Comparison of ENCODE assay signal across 16 cellular contexts in genomic region chr17:77618731-77619130, GRCh38.
"Had no signal": no experiment of that assay in that cellular context is flagged by ENCODE, and none has a peak within 500 bp of the region (broad histone marks: within the 10 kb centered on the region; RNA-seq: fewer than 3 reads in every experiment).

No MANE protein-coding gene starts in this region.

- H3K36me3 Mint-ChIP-seq: activated CD8-positive, alpha-beta memory T cell treated with anti-CD3 and anti-CD28 coated beads, Interleukin-2, amount 10 ng/mL, durations not matched to agents 7 days and 5 days had no signal

- H3K9me3 Mint-ChIP-seq: activated T-cell treated with anti-CD3 and anti-CD28 coated beads, Interleukin-2, amount 50 U/mL, for 4 hours had no signal

- H3K27me3 ChIP-seq: adrenal gland, esophagus muscularis mucosa, hepatocyte, upper lobe of left lung had no signal

- H3K27ac ChIP-seq: adrenal gland, coronary artery, hepatocyte, left ventricle myocardium inferior, neutrophil, upper lobe of left lung had no signal

- H3K4me3 ChIP-seq: adrenal gland, coronary artery, esophagus muscularis mucosa, hepatocyte, left ventricle myocardium inferior, mucosa of descending colon, upper lobe of left lung had no signal

- H3K4me2 ChIP-seq: hepatocyte had no signal

- H3K27ac Mint-ChIP-seq: activated CD8-positive, alpha-beta memory T cell treated with anti-CD3 and anti-CD28 coated beads, Interleukin-2, amount 10 ng/mL, durations not matched to agents 7 days and 5 days had no signal

- H2AFZ ChIP-seq: hepatocyte had no signal

- H3K79me2 ChIP-seq: hepatocyte had no signal

- H3K9me3 ChIP-seq: adrenal gland, esophagus muscularis mucosa, left ventricle myocardium inferior, mucosa of descending colon, neutrophil, upper lobe of left lung had no signal

- H3K36me3 ChIP-seq: adrenal gland, esophagus muscularis mucosa, left ventricle myocardium inferior, neutrophil, upper lobe of left lung had no signal

- H3K4me3 Mint-ChIP-seq: activated CD8-positive, alpha-beta memory T cell treated with anti-CD3 and anti-CD28 coated beads, Interleukin-2, amount 10 ng/mL, durations not matched to agents 7 days and 5 days; activated T-cell treated with anti-CD3 and anti-CD28 coated beads, Interleukin-2, amount 50 U/mL, for 4 hours; T-helper 2 cell treated with Interferon-gamma antibody and Interleukin-4, amounts not matched to agents 5 μg/mL and 100 μg/mL, for 36 hours had no signal

- DNase-seq: activated CD8-positive, alpha-beta memory T cell treated with anti-CD3 and anti-CD28 coated beads, Interleukin-2, amount 10 ng/mL, durations not matched to agents 7 days and 5 days; activated gamma-delta T cell; activated T-cell treated with anti-CD3 and anti-CD28 coated beads, Interleukin-2, amount 50 U/mL, for 4 hours; adrenal gland; caudate nucleus; left ventricle myocardium inferior; mucosa of descending colon; stimulated activated CD4-positive, alpha-beta T cell treated with anti-CD3 and anti-CD28 coated beads, Interleukin-4, amount 100 ng/mL, for 24 hours; stimulated activated naive CD4-positive, alpha-beta T cell; upper lobe of left lung had no signal

- ATAC-seq: activated CD8-positive, alpha-beta memory T cell treated with anti-CD3 and anti-CD28 coated beads, Interleukin-2, amount 10 ng/mL, durations not matched to agents 7 days and 5 days; activated T-cell treated with anti-CD3 and anti-CD28 coated beads, Interleukin-2, amount 50 U/mL, for 4 hours; mucosa of descending colon; naive thymus-derived CD4-positive, alpha-beta T cell had no signal
